ENCODE assay signal across 8 cellular contexts in the genomic region with DNA sequence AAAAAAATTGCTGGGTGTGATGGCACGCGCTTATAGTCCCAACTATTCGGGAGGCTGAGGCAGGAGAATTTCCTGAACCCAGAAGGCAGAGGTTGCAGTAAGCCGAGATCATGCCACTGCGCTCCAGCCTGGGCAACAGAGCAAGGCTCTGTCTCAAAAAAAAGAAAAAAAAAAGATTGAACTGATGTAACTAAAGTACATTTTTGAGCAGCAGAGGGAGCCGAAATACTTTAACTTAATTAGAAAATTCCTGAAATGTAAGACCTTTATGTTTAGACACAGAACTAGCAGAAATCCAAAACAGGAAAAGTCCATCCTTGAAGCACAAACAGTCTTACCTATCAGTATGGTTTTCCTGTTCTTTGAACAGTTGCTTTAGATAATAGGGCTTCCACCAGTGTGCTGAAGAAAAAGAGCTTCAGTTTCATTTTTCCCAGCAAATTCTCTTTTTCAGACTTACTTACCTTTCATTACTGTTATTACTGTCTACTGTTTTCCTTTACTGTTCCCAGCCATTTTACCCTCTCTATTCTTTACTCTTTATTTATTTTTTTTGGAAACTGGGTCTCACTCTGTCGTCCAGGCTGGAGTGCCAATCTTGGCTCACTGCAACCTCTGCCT. TPM values are rescaled to one million over a fixed set of nuclear protein-coding genes. Genes with fewer than 3 reads are reported as not detected.
A peak's percentile ranks its signal among the peaks of the same experiment; 100 is the strongest.
DNase-seq lines count a peak whose midpoint lies in the region; ATAC-seq and TF ChIP-seq lines count a peak whose summit lies in the region.

No MANE protein-coding gene starts in this region.

- WGBS in lower leg skin, 2 donors, result 75 to 78% methylated on average over 7 of the region's 7 CpGs

- TF ChIP-seq CTCF in GM12865 (IDR thresholded peaks at IDR 0.05; ENCODE audit: insufficient read depth, low read depth, low read length, missing control alignments), result no peak
- TF ChIP-seq CTCF in lower leg skin (IDR thresholded peaks at IDR 0.05), result no peak

- peak; percentile 9 for DNase-seq in AG08395 (ENCODE audit: low spot score)
- DNase-seq in GM12865 (ENCODE audit: low read depth), result peak; percentile 28
- DNase-seq in foreskin melanocyte, result peak; percentile 20
- no peak for DNase-seq in lower leg skin (ENCODE audit: low spot score in 2 of 2)
- DNase-seq in ecto neural progenitor cell (ENCODE audit: low spot score), result no peak
- no peak for DNase-seq in activated CD8-positive, alpha-beta memory T cell treated with anti-CD3 and anti-CD28 coated beads for 24 hours

- peak; percentile 60; the same call in 2 of the 3 replicates for ATAC-seq in SK-N-SH treated with all-trans-retinoic acid at 6 μM for 48 hours
- ATAC-seq in HG02981 (IDR thresholded peaks at IDR 0.05; ENCODE audit: unreplicated experiment), result no peak

- H3K4me3 ChIP-seq in GM12865 (ENCODE audit: low read depth, low read length) (no peak overlapping the region), lower leg skin (ENCODE audit: low read depth, poor library complexity, severe bottlenecking) (no peak overlapping the region)

- intact Hi-C loops in lower leg skin (cut with DNase I; ENCODE audit: low total_unique reads), result no loop called here

- TF ChIP-seq POLR2A in lower leg skin (IDR thresholded peaks at IDR 0.05), result no peak

TF ChIP-seq in SK-N-SH treated with all-trans-retinoic acid at 6 μM for 48 hours, 23 proteins besides CTCF, POLR2A, EP300 and RAD21:
- TF ChIP-seq, protein P1, sequence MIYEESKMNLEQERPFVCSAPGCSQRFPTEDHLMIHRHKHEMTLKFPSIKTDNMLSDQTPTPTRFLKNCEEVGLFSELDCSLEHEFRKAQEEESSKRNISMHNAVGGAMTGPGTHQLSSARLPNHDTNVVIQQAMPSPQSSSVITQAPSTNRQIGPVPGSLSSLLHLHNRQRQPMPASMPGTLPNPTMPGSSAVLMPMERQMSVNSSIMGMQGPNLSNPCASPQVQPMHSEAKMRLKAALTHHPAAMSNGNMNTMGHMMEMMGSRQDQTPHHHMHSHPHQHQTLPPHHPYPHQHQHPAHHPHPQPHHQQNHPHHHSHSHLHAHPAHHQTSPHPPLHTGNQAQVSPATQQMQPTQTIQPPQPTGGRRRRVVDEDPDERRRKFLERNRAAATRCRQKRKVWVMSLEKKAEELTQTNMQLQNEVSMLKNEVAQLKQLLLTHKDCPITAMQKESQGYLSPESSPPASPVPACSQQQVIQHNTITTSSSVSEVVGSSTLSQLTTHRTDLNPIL (CRISPR knock-in tag; IDR thresholded peaks at IDR 0.05; ENCODE audit: low read depth), result no peak
- no peak for TF ChIP-seq ESRRG (CRISPR knock-in tag; IDR thresholded peaks at IDR 0.05)
- TF ChIP-seq, protein P2, sequence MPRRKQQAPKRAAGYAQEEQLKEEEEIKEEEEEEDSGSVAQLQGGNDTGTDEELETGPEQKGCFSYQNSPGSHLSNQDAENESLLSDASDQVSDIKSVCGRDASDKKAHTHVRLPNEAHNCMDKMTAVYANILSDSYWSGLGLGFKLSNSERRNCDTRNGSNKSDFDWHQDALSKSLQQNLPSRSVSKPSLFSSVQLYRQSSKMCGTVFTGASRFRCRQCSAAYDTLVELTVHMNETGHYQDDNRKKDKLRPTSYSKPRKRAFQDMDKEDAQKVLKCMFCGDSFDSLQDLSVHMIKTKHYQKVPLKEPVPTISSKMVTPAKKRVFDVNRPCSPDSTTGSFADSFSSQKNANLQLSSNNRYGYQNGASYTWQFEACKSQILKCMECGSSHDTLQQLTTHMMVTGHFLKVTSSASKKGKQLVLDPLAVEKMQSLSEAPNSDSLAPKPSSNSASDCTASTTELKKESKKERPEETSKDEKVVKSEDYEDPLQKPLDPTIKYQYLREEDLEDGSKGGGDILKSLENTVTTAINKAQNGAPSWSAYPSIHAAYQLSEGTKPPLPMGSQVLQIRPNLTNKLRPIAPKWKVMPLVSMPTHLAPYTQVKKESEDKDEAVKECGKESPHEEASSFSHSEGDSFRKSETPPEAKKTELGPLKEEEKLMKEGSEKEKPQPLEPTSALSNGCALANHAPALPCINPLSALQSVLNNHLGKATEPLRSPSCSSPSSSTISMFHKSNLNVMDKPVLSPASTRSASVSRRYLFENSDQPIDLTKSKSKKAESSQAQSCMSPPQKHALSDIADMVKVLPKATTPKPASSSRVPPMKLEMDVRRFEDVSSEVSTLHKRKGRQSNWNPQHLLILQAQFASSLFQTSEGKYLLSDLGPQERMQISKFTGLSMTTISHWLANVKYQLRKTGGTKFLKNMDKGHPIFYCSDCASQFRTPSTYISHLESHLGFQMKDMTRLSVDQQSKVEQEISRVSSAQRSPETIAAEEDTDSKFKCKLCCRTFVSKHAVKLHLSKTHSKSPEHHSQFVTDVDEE (CRISPR knock-in tag; IDR thresholded peaks at IDR 0.05), result no peak
- no peak for TF ChIP-seq TOX (CRISPR knock-in tag; IDR thresholded peaks at IDR 0.05; ENCODE audit: borderline replicate concordance)

RNA-seq across cellular contexts. Expression of a gene that starts 33.4 kb away (rescaled TPM):
- total RNA-seq in lower leg skin, result 10 to 100 TPM; 19.4 to 30.5 (median 21.1) TPM

RNA-seq across cellular contexts. Expression of a gene that starts 39.3 kb away (rescaled TPM):
- 10 to 100 TPM in 3 of 4 donors, 1 to 10 TPM in 1; 9.7 to 13.8 (median 13.1) TPM for total RNA-seq in lower leg skin

RNA-seq across cellular contexts. Expression of a gene that starts 45.7 kb away (rescaled TPM):
- 1 to 10 TPM in 3 of 4 donors, not detected in 1; 1.2 to 2.2 (median 1.6) TPM for total RNA-seq in lower leg skin

Comparison
In these comparisons a context has a peak if more than half of its experiments do, and no peak if none do; other contexts are left out.
1. DNase-seq: peak in AG08395 (single experiment), GM12865 (single experiment) and foreskin melanocyte (single experiment); none in lower leg skin (0 of 2), ecto neural progenitor cell (single experiment) and activated CD8-positive, alpha-beta memory T cell treated with anti-CD3 and anti-CD28 coated beads for 24 hours (single experiment).